Comparison of ENCODE assay signal across 26 cellular contexts in the genomic region with DNA sequence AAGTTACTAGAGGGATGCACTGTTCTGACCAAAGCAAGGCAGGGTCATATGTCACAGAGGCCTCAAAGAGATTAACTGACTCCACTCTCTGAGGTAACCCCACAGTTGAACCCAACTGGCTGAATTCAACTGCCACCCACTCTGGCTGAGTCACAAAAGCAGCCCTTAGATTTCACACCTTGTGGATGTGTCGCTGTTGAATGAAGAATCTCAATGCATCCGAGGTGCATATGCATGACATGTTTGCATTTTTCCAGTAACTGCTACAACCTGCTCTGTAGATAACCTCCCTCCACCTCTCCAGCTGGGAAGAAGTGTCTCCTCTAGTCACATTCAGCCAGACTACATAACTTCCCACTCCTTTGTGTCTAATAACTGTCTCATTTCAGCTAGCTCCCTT. TPM values are rescaled to one million over a fixed set of nuclear protein-coding genes. Genes with fewer than 3 reads are reported as not detected.
DNase-seq lines count a peak whose midpoint lies in the region; ATAC-seq and FAIRE-seq lines count a peak whose summit lies in the region.
"Had no signal": no experiment of that assay in that cellular context is flagged by ENCODE, and none has a peak within 500 bp of the region (broad histone marks: within the 10 kb centered on the region; RNA-seq: fewer than 3 reads in every experiment).

No MANE protein-coding gene starts in this region.

- intact Hi-C loops in activated T-helper 1 cell treated with anti-CD3 and anti-CD28 coated beads, Interleukin-12 subunit alpha, Interleukin-12 subunit beta, Interleukin-2, Interleukin-4 antibody, amounts not matched to agents 30 ng/mL and 10 ng/mL and 1 ng/mL, durations not matched to agents 14 hours and 24 hours and 36 hours (cut with micrococcal nuclease) = loop anchor here (5.0 kb wide), 1 partner anchor 34 kb away; no protein-coding TSS in a partner anchor
- intact Hi-C loops in head of caudate nucleus (cut with DNase I) = no loop called here

- FAIRE-seq in urothelium cell line (lab: Jason Lieb, UNC) = peak; percentile 30
- FAIRE-seq: GM12878, small intestine had no signal

- peaks cover 2% of the 10 kb centered on the region for H3K27me3 Mint-ChIP-seq in activated naive CD8-positive, alpha-beta T cell treated with anti-CD3 and anti-CD28 coated beads, Interleukin-2, amount 50 U/mL, for 24 hours
- no peaks in the 10 kb centered on the region for H3K27me3 Mint-ChIP-seq in activated naive CD8-positive, alpha-beta T cell treated with anti-CD3 and anti-CD28 coated beads for 36 hours
- H3K27me3 Mint-ChIP-seq in activated T-helper 1 cell treated with anti-CD3 and anti-CD28 coated beads, Interleukin-12 subunit alpha, Interleukin-12 subunit beta, Interleukin-2, Interleukin-4 antibody, amounts not matched to agents 30 ng/mL and 10 ng/mL and 1 ng/mL, durations not matched to agents 14 hours and 24 hours and 36 hours (ENCODE audit: insufficient read depth) = peaks cover 6% of the 10 kb centered on the region
- H3K27me3 Mint-ChIP-seq: activated naive CD4-positive, alpha-beta T cell treated with anti-CD3 and anti-CD28 coated beads, Interleukin-2, amount 50 U/mL, for 24 hours had no signal

- no peaks in the 10 kb centered on the region for H3K9me3 Mint-ChIP-seq in activated naive CD8-positive, alpha-beta T cell treated with anti-CD3 and anti-CD28 coated beads, Interleukin-2, amount 50 U/mL, for 24 hours
- no peaks in the 10 kb centered on the region for H3K9me3 Mint-ChIP-seq in activated naive CD8-positive, alpha-beta T cell treated with anti-CD3 and anti-CD28 coated beads for 36 hours
- no peaks in the 10 kb centered on the region for H3K9me3 Mint-ChIP-seq in activated T-helper 1 cell treated with anti-CD3 and anti-CD28 coated beads, Interleukin-12 subunit alpha, Interleukin-12 subunit beta, Interleukin-2, Interleukin-4 antibody, amounts not matched to agents 30 ng/mL and 10 ng/mL and 1 ng/mL, durations not matched to agents 14 hours and 24 hours and 36 hours
- H3K9me3 Mint-ChIP-seq: activated naive CD4-positive, alpha-beta T cell treated with anti-CD3 and anti-CD28 coated beads, Interleukin-2, amount 50 U/mL, for 24 hours; immature natural killer cell; memory B cell; neural crest cell had no signal

- peak; percentile 48 for ATAC-seq in activated naive CD8-positive, alpha-beta T cell treated with anti-CD3 and anti-CD28 coated beads, Interleukin-2, amount 50 U/mL, for 24 hours
- no peak for ATAC-seq in GM21717 (IDR thresholded peaks at IDR 0.05; ENCODE audit: unreplicated experiment)
- ATAC-seq: activated CD4-positive, CD25-positive, alpha-beta regulatory T cell treated with anti-CD3 and anti-CD28 coated beads, Interleukin-2, amount 50 U/mL, for 24 hours; left lung had no signal

- H3K4me3 Mint-ChIP-seq in activated naive CD8-positive, alpha-beta T cell treated with anti-CD3 and anti-CD28 coated beads, Interleukin-2, amount 50 U/mL, for 24 hours = no peak overlapping the region
- no peak overlapping the region for H3K4me3 Mint-ChIP-seq in activated naive CD8-positive, alpha-beta T cell treated with anti-CD3 and anti-CD28 coated beads for 36 hours
- H3K4me3 Mint-ChIP-seq in activated T-helper 1 cell treated with anti-CD3 and anti-CD28 coated beads, Interleukin-12 subunit alpha, Interleukin-12 subunit beta, Interleukin-2, Interleukin-4 antibody, amounts not matched to agents 30 ng/mL and 10 ng/mL and 1 ng/mL, durations not matched to agents 14 hours and 24 hours and 36 hours = no peak overlapping the region
- H3K4me3 Mint-ChIP-seq: activated naive CD4-positive, alpha-beta T cell treated with anti-CD3 and anti-CD28 coated beads, Interleukin-2, amount 50 U/mL, for 24 hours; immature natural killer cell; memory B cell; neural crest cell had no signal

- H3K4me1 Mint-ChIP-seq in activated naive CD8-positive, alpha-beta T cell treated with anti-CD3 and anti-CD28 coated beads, Interleukin-2, amount 50 U/mL, for 24 hours = peaks cover 7% of the 10 kb centered on the region
- H3K4me1 Mint-ChIP-seq in activated naive CD8-positive, alpha-beta T cell treated with anti-CD3 and anti-CD28 coated beads for 36 hours = peaks cover 3% of the 10 kb centered on the region
- peaks cover 6% of the 10 kb centered on the region for H3K4me1 Mint-ChIP-seq in activated T-helper 1 cell treated with anti-CD3 and anti-CD28 coated beads, Interleukin-12 subunit alpha, Interleukin-12 subunit beta, Interleukin-2, Interleukin-4 antibody, amounts not matched to agents 30 ng/mL and 10 ng/mL and 1 ng/mL, durations not matched to agents 14 hours and 24 hours and 36 hours (ENCODE audit: low read depth)
- H3K4me1 Mint-ChIP-seq: activated naive CD4-positive, alpha-beta T cell treated with anti-CD3 and anti-CD28 coated beads, Interleukin-2, amount 50 U/mL, for 24 hours; immature natural killer cell had no signal

- H3K36me3 Mint-ChIP-seq in activated naive CD8-positive, alpha-beta T cell treated with anti-CD3 and anti-CD28 coated beads, Interleukin-2, amount 50 U/mL, for 24 hours (ENCODE audit: low read depth) = no peaks in the 10 kb centered on the region
- no peaks in the 10 kb centered on the region for H3K36me3 Mint-ChIP-seq in activated naive CD8-positive, alpha-beta T cell treated with anti-CD3 and anti-CD28 coated beads for 36 hours
- H3K36me3 Mint-ChIP-seq in activated T-helper 1 cell treated with anti-CD3 and anti-CD28 coated beads, Interleukin-12 subunit alpha, Interleukin-12 subunit beta, Interleukin-2, Interleukin-4 antibody, amounts not matched to agents 30 ng/mL and 10 ng/mL and 1 ng/mL, durations not matched to agents 14 hours and 24 hours and 36 hours (ENCODE audit: low read depth) = no peaks in the 10 kb centered on the region
- H3K36me3 Mint-ChIP-seq: activated naive CD4-positive, alpha-beta T cell treated with anti-CD3 and anti-CD28 coated beads, Interleukin-2, amount 50 U/mL, for 24 hours; immature natural killer cell; memory B cell had no signal

- H3K27ac Mint-ChIP-seq in activated naive CD8-positive, alpha-beta T cell treated with anti-CD3 and anti-CD28 coated beads, Interleukin-2, amount 50 U/mL, for 24 hours = no peak overlapping the region
- no peak overlapping the region for H3K27ac Mint-ChIP-seq in activated naive CD8-positive, alpha-beta T cell treated with anti-CD3 and anti-CD28 coated beads for 36 hours
- peak overlapping the region; percentile 40 for H3K27ac Mint-ChIP-seq in activated T-helper 1 cell treated with anti-CD3 and anti-CD28 coated beads, Interleukin-12 subunit alpha, Interleukin-12 subunit beta, Interleukin-2, Interleukin-4 antibody, amounts not matched to agents 30 ng/mL and 10 ng/mL and 1 ng/mL, durations not matched to agents 14 hours and 24 hours and 36 hours
- H3K27ac Mint-ChIP-seq: activated naive CD4-positive, alpha-beta T cell treated with anti-CD3 and anti-CD28 coated beads, Interleukin-2, amount 50 U/mL, for 24 hours; immature natural killer cell; memory B cell had no signal

- peak; percentile 8 for DNase-seq in activated naive CD8-positive, alpha-beta T cell treated with anti-CD3 and anti-CD28 coated beads, Interleukin-2, amount 50 U/mL, for 24 hours
- DNase-seq in activated naive CD8-positive, alpha-beta T cell treated with anti-CD3 and anti-CD28 coated beads for 36 hours = no peak
- no peak for DNase-seq in activated T-helper 1 cell treated with anti-CD3 and anti-CD28 coated beads, Interleukin-12 subunit alpha, Interleukin-12 subunit beta, Interleukin-2, Interleukin-4 antibody, amounts not matched to agents 30 ng/mL and 10 ng/mL and 1 ng/mL, durations not matched to agents 14 hours and 24 hours and 36 hours (ENCODE audit: low spot score)
- DNase-seq in head of caudate nucleus (peak in 30 of 42 donors; percentile 17 to 84 (median 50)), urothelium cell line (ENCODE audit: low spot score) (no peak), OCI-M1 (lab: John Stamatoyannopoulos, UW) (no peak)
- DNase-seq: C1 segment of cervical spinal cord; DMS153; effector CD8-positive, alpha-beta T cell; immature natural killer cell; KG1; left lung; NCI-H2029 treated with DMSO at 0.1 percent for 48 hours; NCI-H524; Peyer's patch; SHP77; stimulated activated CD8-positive, alpha-beta memory T cell treated with anti-CD3 and anti-CD28 coated beads, Interleukin-4, amount 100 ng/mL, for 48 hours; T-helper 2 cell; transverse colon had no signal

RNA-seq across cellular contexts. Expression of gene KIF21B, which starts 27.9 kb away (rescaled TPM):
- total RNA-seq in activated naive CD8-positive, alpha-beta T cell treated with anti-CD3 and anti-CD28 coated beads for 36 hours = 10 to 100 TPM; 55.7 to 56.2 TPM
- 50.4 and 52.0 TPM in 2 replicates for total RNA-seq in activated T-helper 1 cell treated with anti-CD3 and anti-CD28 coated beads, Interleukin-12 subunit alpha, Interleukin-12 subunit beta, Interleukin-2, Interleukin-4 antibody, amounts not matched to agents 30 ng/mL and 10 ng/mL and 1 ng/mL, durations not matched to agents 14 hours and 24 hours and 36 hours

Comparison
In these comparisons a context has a peak if more than half of its experiments do, and no peak if none do; other contexts are left out.
1. DNase-seq: peak in activated naive CD8-positive, alpha-beta T cell treated with anti-CD3 and anti-CD28 coated beads, Interleukin-2, amount 50 U/mL, for 24 hours (single experiment) and head of caudate nucleus (30 of 42); none in activated naive CD8-positive, alpha-beta T cell treated with anti-CD3 and anti-CD28 coated beads for 36 hours (single experiment), activated T-helper 1 cell treated with anti-CD3 and anti-CD28 coated beads, Interleukin-12 subunit alpha, Interleukin-12 subunit beta, Interleukin-2, Interleukin-4 antibody, amounts not matched to agents 30 ng/mL and 10 ng/mL and 1 ng/mL, durations not matched to agents 14 hours and 24 hours and 36 hours (single experiment), urothelium cell line (single experiment) and OCI-M1 (single experiment).